ENCODE assay signal across 23 cellular contexts in genomic region chr17:47272491-47272890, GRCh38. TPM values are rescaled to one million over a fixed set of nuclear protein-coding genes. Genes with fewer than 3 reads are reported as not detected.
DNase-seq lines count a peak whose midpoint lies in the region; ATAC-seq, FAIRE-seq and TF ChIP-seq lines count a peak whose summit lies in the region.
"Had no signal": no experiment of that assay in that cellular context is flagged by ENCODE, and none has a peak within 500 bp of the region (broad histone marks: within the 10 kb centered on the region; RNA-seq: fewer than 3 reads in every experiment).

No MANE protein-coding gene starts in this region.

- ATAC-seq in K562 (no peak), HG03457 (IDR thresholded peaks at IDR 0.05; ENCODE audit: unreplicated experiment) (no peak), GM21526 (IDR thresholded peaks at IDR 0.05; ENCODE audit: low FRiP score, unreplicated experiment) (no peak)
- ATAC-seq in stimulated activated naive B cell treated with anti-CD40 and anti-IgM and Interleukin-4, amounts not matched to agents 10 μg/mL and 1 μg/mL and 100 μg/mL, for 72 hours (replicated peaks), result no peak
- ATAC-seq: GM12878 had no signal

- intact Hi-C loops in ascending aorta (cut with DNase I), result no loop called here
- intact Hi-C loops in K562 (cut with micrococcal nuclease), result no loop called here

- in situ Hi-C loops in K562 (cut with MboI), result no loop called here

- peaks cover 0 to 2% of the 10 kb centered on the region in 2 donors for H3K36me3 ChIP-seq in ascending aorta
- no peaks in the 10 kb centered on the region for H3K36me3 ChIP-seq in K562 (ENCODE audit: control insufficient read depth, insufficient read depth, low read length)
- H3K36me3 ChIP-seq: BE2C, HAP-1 had no signal

- H3K79me2 ChIP-seq in K562 (ENCODE audit: control insufficient read depth, insufficient read depth, low read length), result no peaks in the 10 kb centered on the region

- H3K36me3 Mint-ChIP-seq in stimulated activated naive B cell treated with anti-CD40 and anti-IgM and Interleukin-4, amounts not matched to agents 10 μg/mL and 1 μg/mL and 100 μg/mL, for 72 hours, result peaks cover 20 to 54% of the 10 kb centered on the region in 2 donors

- DNase-seq in ascending aorta (ENCODE audit: low spot score in 2 of 2), result no peak
- no peak for DNase-seq in K562 (ENCODE audit: extremely low read depth in 1 of 4, low spot score in 3 of 4)
- no peak for DNase-seq in stimulated activated naive B cell treated with anti-CD40 and anti-IgM and Interleukin-4, amounts not matched to agents 10 μg/mL and 1 μg/mL and 100 μg/mL, for 72 hours
- DNase-seq in glomerular visceral epithelial cell (ENCODE audit: extremely low spot score), result no peak
- DNase-seq: ACHN; BE2C; C1 segment of cervical spinal cord; CD4-positive, CD25-positive, alpha-beta regulatory T cell; CD8-positive, alpha-beta memory T cell; COR-L47; DMS 273 treated with DMSO at 0.1 percent for 48 hours; DMS53; DND-41; EL; GM23248 had no signal

- TF ChIP-seq RAD21 in K562 (CRISPR knock-in tag; conservative IDR thresholded peaks at IDR 0.05 in 1 of 2, IDR thresholded peaks at IDR 0.05 in 1 of 2), result no peak

- peak overlapping the region; percentile 25 for H3K27ac Mint-ChIP-seq in stimulated activated naive B cell treated with anti-CD40 and anti-IgM and Interleukin-4, amounts not matched to agents 10 μg/mL and 1 μg/mL and 100 μg/mL, for 72 hours
- H3K27ac Mint-ChIP-seq: CD4-positive, CD25-positive, alpha-beta regulatory T cell; CD8-positive, alpha-beta memory T cell; IgD-negative memory B cell had no signal

- no TSS peak for BruUV-seq in K562 (replicated peaks; lab: Mats Ljungman, UMichigan)

- H3K27ac ChIP-seq in ascending aorta, result peak overlapping the region; percentile 96 to 97
- H3K27ac ChIP-seq in K562 (ENCODE audit: extremely low read depth, low read depth, low read length), result no peak overlapping the region
- H3K27ac ChIP-seq: GM23248 had no signal

- H3K4me3 ChIP-seq in ascending aorta (no peak overlapping the region), K562 (no peak overlapping the region)
- H3K4me3 ChIP-seq: GM12878, GM23248, HAP-1 had no signal

- no peak overlapping the region for H2AFZ ChIP-seq in K562 (ENCODE audit: low read depth, low read length)
- H2AFZ ChIP-seq: GM23248 had no signal

- no peak for TF ChIP-seq CTCF in ascending aorta (IDR thresholded peaks at IDR 0.05)
- TF ChIP-seq CTCF in K562 (IDR thresholded peaks at IDR 0.05 in 2 of 3, conservative IDR thresholded peaks at IDR 0.05 in 1 of 3; ENCODE audit: insufficient read depth in 2 of 3, low read depth in 1 of 3, low read length in 3 of 3), result no peak

- no peak for FAIRE-seq in K562 (lab: Jason Lieb, UNC)
- FAIRE-seq: A204.1, GM12878, HTR-8/SVneo had no signal

- no peaks in the 10 kb centered on the region for H3K27me3 ChIP-seq in ascending aorta
- H3K27me3 ChIP-seq in K562 (ENCODE audit: control insufficient read depth in 2 of 2, insufficient read depth in 2 of 2, low read length in 2 of 2), result no peaks in the 10 kb centered on the region
- H3K27me3 ChIP-seq: BE2C had no signal

- no peaks in the 10 kb centered on the region for H3K27me3 Mint-ChIP-seq in stimulated activated naive B cell treated with anti-CD40 and anti-IgM and Interleukin-4, amounts not matched to agents 10 μg/mL and 1 μg/mL and 100 μg/mL, for 72 hours
- H3K27me3 Mint-ChIP-seq: IgD-negative memory B cell had no signal

- TF ChIP-seq EP300 in K562 (IDR thresholded peaks at IDR 0.05; ENCODE audit: low read length), result no peak

- peaks cover 7 to 17% of the 10 kb centered on the region in 2 donors for H3K9me3 Mint-ChIP-seq in stimulated activated naive B cell treated with anti-CD40 and anti-IgM and Interleukin-4, amounts not matched to agents 10 μg/mL and 1 μg/mL and 100 μg/mL, for 72 hours

- no peak overlapping the region for H3K9ac ChIP-seq in K562 (ENCODE audit: insufficient read depth in 1 of 2, low read depth in 2 of 2, low read length in 2 of 2)
- H3K9ac ChIP-seq: GM23248 had no signal

- H3K4me1 ChIP-seq in ascending aorta (peaks cover 26 to 68% of the 10 kb centered on the region in 2 donors), K562 (replicated peaks in 1 of 2; ENCODE audit: control insufficient read depth in 2 of 2, insufficient read depth in 2 of 2, low read length in 2 of 2) (peaks cover 23 to 27% of the 10 kb centered on the region in 2 experiments)

- peaks cover 50 to 70% of the 10 kb centered on the region in 2 donors for H3K4me1 Mint-ChIP-seq in stimulated activated naive B cell treated with anti-CD40 and anti-IgM and Interleukin-4, amounts not matched to agents 10 μg/mL and 1 μg/mL and 100 μg/mL, for 72 hours
- H3K4me1 Mint-ChIP-seq: CD4-positive, CD25-positive, alpha-beta regulatory T cell; CD8-positive, alpha-beta memory T cell had no signal

- peaks cover 2% of the 10 kb centered on the region for H3K9me1 ChIP-seq in K562 (ENCODE audit: control insufficient read depth, insufficient read depth, low read length)

- CTCF ChIA-PET in K562 (lab: Yijun Ruan, JAX; ENCODE audit: low intra/inter-chr PET ratio), result no interaction called here

- peak overlapping the region in 1 of 2 donors; percentile 55 for H3K4me3 Mint-ChIP-seq in stimulated activated naive B cell treated with anti-CD40 and anti-IgM and Interleukin-4, amounts not matched to agents 10 μg/mL and 1 μg/mL and 100 μg/mL, for 72 hours
- H3K4me3 Mint-ChIP-seq: CD4-positive, CD25-positive, alpha-beta regulatory T cell; CD8-positive, alpha-beta memory T cell had no signal

- H3K4me2 ChIP-seq in K562 (ENCODE audit: insufficient read depth, low read length), result no peak overlapping the region

- WGBS in K562 (ENCODE audit: insufficient coverage, low coverage, missing lambda C conversion rate), result no CpG with 5 or more reads among the region's 1 CpG

- POLR2A ChIA-PET in K562 (lab: Yijun Ruan, JAX), result no interaction called here

- no peak for TF ChIP-seq POLR2A in K562 (conservative IDR thresholded peaks at IDR 0.05)

- H4K20me1 ChIP-seq in K562 (replicated peaks; ENCODE audit: control insufficient read depth, insufficient read depth, low read length), result no peaks in the 10 kb centered on the region

- H3K9me3 ChIP-seq in ascending aorta (no peaks in the 10 kb centered on the region), K562 (replicated peaks; ENCODE audit: control insufficient read depth, insufficient read depth, low read depth, low read length) (no peaks in the 10 kb centered on the region)
- H3K9me3 ChIP-seq: BE2C, HAP-1 had no signal

TF ChIP-seq in K562, 482 proteins besides CTCF, POLR2A, EP300 and RAD21 (continues in another document):
- TF ChIP-seq ZNF512 (tag; IDR thresholded peaks at IDR 0.05), result peak; percentile 66
- no peak for TF ChIP-seq ZNF431 (CRISPR knock-in tag; IDR thresholded peaks at IDR 0.05)
- no peak for TF ChIP-seq SMAD2 (IDR thresholded peaks at IDR 0.05; ENCODE audit: low read depth, low read length)

RNA-seq across cellular contexts. Expression of gene ITGB3, which starts 18.9 kb away (rescaled TPM):
- total RNA-seq in ascending aorta (71.3 TPM), K562 (2014; rRNA removed) (0.45 and 0.54 TPM in 2 replicates), K562 (2014; rRNA removed; fragmentation: Illumina TruSeq; extraction: Trizol) (0.47 and 0.99 TPM in 2 replicates), K562 (2015; rRNA removed; fragmentation: Illumina TruSeq; extraction: Trizol) (0.30 and 0.62 TPM in 2 replicates), K562 (2021) (0.84 and 0.92 TPM in 2 replicates)
- 3.2 and 6.2 TPM in 2 replicates for total RNA-seq in K562 (2011; cell fraction: chromatin; rRNA removed; ENCODE audit: low replicate concordance)
- total RNA-seq in K562 (2011; cell fraction: nucleolus; rRNA removed), result 2.8 and 4.7 TPM in 2 replicates
- total RNA-seq in K562 (2011; cell fraction: nucleoplasm; rRNA removed), result 3.4 and 4.4 TPM in 2 replicates
- polyA plus RNA-seq in K562 (2011; rRNA removed) (1.1 and 2.6 TPM in 2 replicates), K562 (2014; fragmentation: Illumina TruSeq; extraction: Trizol) (0.60 and 0.62 TPM in 2 replicates), K562 (2014; fragmentation: Nextera tagmentation; extraction: Ambion mirVana) (under 1 TPM in 1 of 2 experiments, not detected in 1; 0.08 TPM), K562 (2014; rRNA removed) (0.32 and 0.62 TPM in 2 replicates)
- 1.0 and 1.9 TPM in 2 replicates for polyA plus RNA-seq in K562 (2011; cell fraction: cytosol; rRNA removed)
- 0.95 and 3.2 TPM in 2 replicates for polyA plus RNA-seq in K562 (2011; cell fraction: nucleus; rRNA removed)
- 0.73 and 1.0 TPM in 2 replicates for polyA plus RNA-seq in K562 (2012)
- polyA minus RNA-seq in K562 (2011; rRNA and poly(A)+ RNA removed), result 1.8 and 6.9 TPM in 2 replicates
- 0.64 and 3.1 TPM in 2 replicates for polyA minus RNA-seq in K562 (2011; cell fraction: cytosol; rRNA and poly(A)+ RNA removed)
- polyA minus RNA-seq in K562 (2011; cell fraction: nucleus; rRNA and poly(A)+ RNA removed), result 1.2 and 1.6 TPM in 2 replicates
- total RNA-seq: G401 had no signal
- polyA plus RNA-seq: CD8-positive, alpha-beta memory T cell had no signal

RNA-seq across cellular contexts. Expression of gene EFCAB13, which starts 51.3 kb away (rescaled TPM):
- total RNA-seq in ascending aorta (1.2 TPM), K562 (2014; rRNA removed) (1.3 and 3.1 TPM in 2 replicates), K562 (2014; rRNA removed; fragmentation: Illumina TruSeq; extraction: Trizol) (1.3 TPM in 2 replicates), K562 (2015; rRNA removed; fragmentation: Illumina TruSeq; extraction: Trizol) (0.69 and 1.2 TPM in 2 replicates), K562 (2021) (1.0 and 2.6 TPM in 2 replicates)
- total RNA-seq in K562 (2011; cell fraction: chromatin; rRNA removed; ENCODE audit: low replicate concordance), result 1.8 and 4.2 TPM in 2 replicates
- 0.66 TPM in 1 of 2 replicates, not detected in the other for total RNA-seq in K562 (2011; cell fraction: nucleolus; rRNA removed)
- total RNA-seq in K562 (2011; cell fraction: nucleoplasm; rRNA removed), result 1.1 and 2.4 TPM in 2 replicates
- polyA plus RNA-seq in K562 (2011; rRNA removed) (0.70 and 1.1 TPM in 2 replicates), K562 (2014; fragmentation: Illumina TruSeq; extraction: Trizol) (0.95 and 1.2 TPM in 2 replicates), K562 (2014; fragmentation: Nextera tagmentation; extraction: Ambion mirVana) (under 1 TPM; 0.46 TPM), K562 (2014; rRNA removed) (0.32 and 2.7 TPM in 2 replicates)
- 0.09 TPM in 1 of 2 replicates, not detected in the other for polyA plus RNA-seq in K562 (2011; cell fraction: cytosol; rRNA removed)
- polyA plus RNA-seq in K562 (2011; cell fraction: nucleus; rRNA removed), result 1.0 and 1.2 TPM in 2 replicates
- polyA plus RNA-seq in K562 (2012), result 0.83 and 2.9 TPM in 2 replicates
- polyA minus RNA-seq in K562 (2011; rRNA and poly(A)+ RNA removed), result 1.6 and 2.1 TPM in 2 replicates
- polyA minus RNA-seq in K562 (2011; cell fraction: cytosol; rRNA and poly(A)+ RNA removed), result not detected in 2 replicates
- 0.67 and 1.4 TPM in 2 replicates for polyA minus RNA-seq in K562 (2011; cell fraction: nucleus; rRNA and poly(A)+ RNA removed)
- total RNA-seq: G401 had no signal

Comparison
In these comparisons a context has a peak if more than half of its experiments do, and no peak if none do; other contexts are left out.
1. RNA of gene ITGB3, which starts 18.9 kb away (total RNA-seq): 71.3 TPM in ascending aorta (single experiment); 0.30 to 6.2 TPM in K562; every median in the first group is over 10 times any median in the second.